In genomic region chr3:65952842-65953241, GRCh38 we compare ENCODE assay signal across 9 cellular contexts.
A peak's percentile ranks its signal among the peaks of the same experiment; 100 is the strongest.
DNase-seq lines count a peak whose midpoint lies in the region; ATAC-seq and TF ChIP-seq lines count a peak whose summit lies in the region.
"Had no signal": no experiment of that assay in that cellular context is flagged by ENCODE, and none has a peak within 500 bp of the region (broad histone marks: within the 10 kb centered on the region; RNA-seq: fewer than 3 reads in every experiment).

No MANE protein-coding gene starts in this region.

- ATAC-seq in thoracic aorta (ENCODE audit: insufficient number of reproducible peaks, low FRiP score, low read depth) (no peak), HG02840 (IDR thresholded peaks at IDR 0.05; ENCODE audit: low FRiP score, unreplicated experiment) (no peak), HG02763 (IDR thresholded peaks at IDR 0.05; ENCODE audit: unreplicated experiment) (no peak)

- H3K36me3 ChIP-seq in KMS-11 (ENCODE audit: insufficient read depth) = no peaks in the 10 kb centered on the region
- H3K36me3 ChIP-seq in endocrine pancreas (ENCODE audit: control insufficient read depth, insufficient read depth, low read length) = no peaks in the 10 kb centered on the region
- H3K36me3 ChIP-seq in mucosa of stomach (ENCODE audit: control insufficient read depth, insufficient read depth, low read length) = no peaks in the 10 kb centered on the region
- no peaks in the 10 kb centered on the region for H3K36me3 ChIP-seq in thoracic aorta

- H3K27ac ChIP-seq in KMS-11 = peak overlapping the region; percentile 74
- peak overlapping the region; percentile 57 to 65 for H3K27ac ChIP-seq in thoracic aorta

- peak overlapping the region; percentile 43 for H3K4me2 ChIP-seq in KMS-11

- H2AFZ ChIP-seq in KMS-11 (ENCODE audit: low read depth) = no peak overlapping the region

- H4K20me1 ChIP-seq in KMS-11 (ENCODE audit: insufficient read depth) = no peaks in the 10 kb centered on the region

- DNase-seq in thoracic aorta (ENCODE audit: low spot score) (no peak), NCI-H524 treated with DMSO at 0.1 percent for 48 hours (lab: John Stamatoyannopoulos, UW) (no peak)
- DNase-seq: activated CD4-positive, alpha-beta T cell treated with anti-CD3 and anti-CD28 coated beads, Interleukin-2, amount 10 ng/mL, durations not matched to agents 24 days and 14 days; CD8-positive, alpha-beta memory T cell had no signal

- no peaks in the 10 kb centered on the region for H3K27me3 ChIP-seq in KMS-11 (ENCODE audit: insufficient read depth, low read depth)
- no peaks in the 10 kb centered on the region for H3K27me3 ChIP-seq in endocrine pancreas (ENCODE audit: control insufficient read depth, insufficient read depth, low read length)
- no peaks in the 10 kb centered on the region for H3K27me3 ChIP-seq in mucosa of stomach (ENCODE audit: control insufficient read depth, insufficient read depth, low read length)
- H3K27me3 ChIP-seq in thoracic aorta (replicated peaks; ENCODE audit: insufficient read depth) = no peaks in the 10 kb centered on the region

- H3K4me3 ChIP-seq in KMS-11 (IDR thresholded peaks at IDR 0.05; ENCODE audit: insufficient read depth, low read depth, low read length) (no peak overlapping the region), endocrine pancreas (ENCODE audit: control insufficient read depth, insufficient read depth, low read length) (peak overlapping the region; percentile 65), mucosa of stomach (ENCODE audit: low read length) (no peak overlapping the region), thoracic aorta (peak overlapping the region; percentile 57)

- H3K9me3 ChIP-seq in endocrine pancreas (ENCODE audit: control insufficient read depth, low read length) = no peaks in the 10 kb centered on the region
- no peaks in the 10 kb centered on the region for H3K9me3 ChIP-seq in mucosa of stomach (ENCODE audit: control insufficient read depth, low read length)
- H3K9me3 ChIP-seq in thoracic aorta = no peaks in the 10 kb centered on the region

- TF ChIP-seq CTCF in KMS-11 (conservative IDR thresholded peaks at IDR 0.05; ENCODE audit: low read depth, low read length) = no peak
- TF ChIP-seq CTCF in thoracic aorta (IDR thresholded peaks at IDR 0.05) = no peak

- peaks cover 36% of the 10 kb centered on the region for H3K4me1 ChIP-seq in KMS-11 (ENCODE audit: low read depth, poor library complexity, severe bottlenecking)
- H3K4me1 ChIP-seq in endocrine pancreas (ENCODE audit: control insufficient read depth, insufficient read depth, low read length) = peaks cover 29% of the 10 kb centered on the region
- H3K4me1 ChIP-seq in mucosa of stomach (ENCODE audit: control insufficient read depth, insufficient read depth, low read length) = peaks cover 66% of the 10 kb centered on the region
- H3K4me1 ChIP-seq in thoracic aorta (ENCODE audit: control insufficient read depth in 1 of 2, low read depth in 2 of 2) = peaks cover 24 to 84% of the 10 kb centered on the region in 2 donors

- H3K79me2 ChIP-seq in KMS-11 (ENCODE audit: insufficient read depth, low read depth) = peaks cover 5% of the 10 kb centered on the region

- peak overlapping the region; percentile 24; the same call in 1 of the 2 replicates for H3K9ac ChIP-seq in KMS-11
- peak overlapping the region; percentile 60 for H3K9ac ChIP-seq in endocrine pancreas (ENCODE audit: control insufficient read depth, insufficient read depth, low read length)
- H3K9ac ChIP-seq in mucosa of stomach (ENCODE audit: low read length) = peak overlapping the region; percentile 26

Comparison
In these comparisons a context has a peak if more than half of its experiments do, and no peak if none do; other contexts are left out.
1. H3K4me3 ChIP-seq: peak in endocrine pancreas (single experiment) and thoracic aorta (single experiment); none in KMS-11 (single experiment) and mucosa of stomach (single experiment).
2. Peak in every context shown above with its lines, with median percentiles within 50 percentile points of each other: H3K9ac ChIP-seq.